In the genomic region with DNA sequence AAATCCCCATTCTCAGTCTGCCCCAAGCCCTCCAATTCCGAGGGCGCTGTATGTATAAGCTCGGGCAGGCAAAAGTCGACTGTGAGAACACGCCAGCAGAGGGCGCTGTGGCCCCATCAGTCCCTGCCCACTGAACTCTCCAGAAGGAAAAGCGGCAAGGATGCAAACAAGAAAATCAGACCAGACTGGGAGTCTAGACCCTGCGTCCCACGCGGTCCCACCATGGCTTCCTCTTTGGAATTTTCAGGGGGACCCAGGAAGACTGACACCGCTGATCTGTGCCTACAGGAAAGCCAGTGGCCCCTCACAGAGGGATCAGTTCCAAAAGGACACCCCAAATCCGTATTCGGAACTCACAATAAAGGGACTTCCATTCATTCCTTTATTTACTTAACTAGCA, we compare ENCODE assay signal across 9 cellular contexts. TPM values are rescaled to one million over a fixed set of nuclear protein-coding genes. Genes with fewer than 3 reads are reported as not detected.
A peak's percentile ranks its signal among the peaks of the same experiment; 100 is the strongest.
DNase-seq lines count a peak whose midpoint lies in the region; ATAC-seq, FAIRE-seq and TF ChIP-seq lines count a peak whose summit lies in the region.
"Had no signal": no experiment of that assay in that cellular context is flagged by ENCODE, and none has a peak within 500 bp of the region (broad histone marks: within the 10 kb centered on the region; RNA-seq: fewer than 3 reads in every experiment).

No MANE protein-coding gene starts in this region.

- H4K20me1 ChIP-seq in SU-DHL-6 (ENCODE audit: low read depth, low read length) = no peaks in the 10 kb centered on the region

- H3K9ac ChIP-seq in SU-DHL-6 (ENCODE audit: low read length) = no peak overlapping the region

- H3K36me3 ChIP-seq in HEK293 (ENCODE audit: control insufficient read depth in 2 of 2, insufficient read depth in 1 of 2, low read length in 2 of 2) = no peaks in the 10 kb centered on the region
- H3K36me3 ChIP-seq in SU-DHL-6 (ENCODE audit: low read length) = no peaks in the 10 kb centered on the region
- no peaks in the 10 kb centered on the region for H3K36me3 ChIP-seq in prostate gland
- no peaks in the 10 kb centered on the region for H3K36me3 ChIP-seq in vagina

- no peaks in the 10 kb centered on the region for H3K79me2 ChIP-seq in SU-DHL-6 (ENCODE audit: insufficient read depth, low read length)

- CTCF ChIA-PET in HEK293 (lab: Yijun Ruan, JAX) = interaction anchor here (0.6 to 3.6 kb wide), 22 partner anchors 9 to 1013 kb away, joined by 3 to 39 read pairs (median 4); no protein-coding TSS in a partner anchor

- H3K4me3 ChIP-seq in HEK293 (ENCODE audit: low read depth, low read length) (no peak overlapping the region), SU-DHL-6 (ENCODE audit: insufficient read depth, low read length, poor library complexity, severe bottlenecking) (no peak overlapping the region), prostate gland (no peak overlapping the region), vagina (no peak overlapping the region)

- FAIRE-seq in G401.6 (lab: Jason Lieb, UNC) = peak; percentile 55

- H3K27me3 Mint-ChIP-seq in activated naive CD8-positive, alpha-beta T cell treated with anti-CD3 and anti-CD28 coated beads, Interleukin-2, amount 50 U/mL, for 24 hours = no peaks in the 10 kb centered on the region

- TF ChIP-seq CTCF in HEK293 (tag by site-specific recombination; IDR thresholded peaks at IDR 0.05) (peak; percentile 77), SU-DHL-6 (IDR thresholded peaks at IDR 0.05; ENCODE audit: insufficient read depth, low read length, poor library complexity, severe bottlenecking) (peak; percentile 84), prostate gland (IDR thresholded peaks at IDR 0.05) (peak; percentile 74 to 90 (median 86)), vagina (IDR thresholded peaks at IDR 0.05) (peak; percentile 77 to 85 (median 84))

- TF ChIP-seq POLR2A in prostate gland (IDR thresholded peaks at IDR 0.05) = no peak
- no peak for TF ChIP-seq POLR2A in vagina (IDR thresholded peaks at IDR 0.05)

- H3K4me3 Mint-ChIP-seq in activated naive CD8-positive, alpha-beta T cell treated with anti-CD3 and anti-CD28 coated beads, Interleukin-2, amount 50 U/mL, for 24 hours = no peak overlapping the region

- no peaks in the 10 kb centered on the region for H3K36me3 Mint-ChIP-seq in activated naive CD8-positive, alpha-beta T cell treated with anti-CD3 and anti-CD28 coated beads, Interleukin-2, amount 50 U/mL, for 24 hours (ENCODE audit: low read depth)

- no peaks in the 10 kb centered on the region for H3K9me3 ChIP-seq in HEK293 (ENCODE audit: control insufficient read depth, insufficient read depth, low read depth, low read length)
- H3K9me3 ChIP-seq in SU-DHL-6 (ENCODE audit: insufficient read depth, low read length) = no peaks in the 10 kb centered on the region
- no peaks in the 10 kb centered on the region for H3K9me3 ChIP-seq in prostate gland
- no peaks in the 10 kb centered on the region for H3K9me3 ChIP-seq in vagina

- no peak overlapping the region for H3K27ac ChIP-seq in HEK293 (ENCODE audit: extremely low read depth, low read depth, low read length)
- H3K27ac ChIP-seq in SU-DHL-6 (ENCODE audit: low read depth, low read length) = no peak overlapping the region
- no peak overlapping the region for H3K27ac ChIP-seq in prostate gland
- no peak overlapping the region for H3K27ac ChIP-seq in vagina

- no peaks in the 10 kb centered on the region for H3K4me1 Mint-ChIP-seq in activated naive CD8-positive, alpha-beta T cell treated with anti-CD3 and anti-CD28 coated beads, Interleukin-2, amount 50 U/mL, for 24 hours

- DNase-seq in NCI-H1105 (lab: John Stamatoyannopoulos, UW) (peak; percentile 15), left cardiac atrium (peak; percentile 82), prostate gland (ENCODE audit: low spot score) (peak; percentile 75), vagina (ENCODE audit: extremely low spot score in 2 of 2) (peak; percentile 85 to 87)
- DNase-seq in activated naive CD8-positive, alpha-beta T cell treated with anti-CD3 and anti-CD28 coated beads, Interleukin-2, amount 50 U/mL, for 24 hours = peak; percentile 80

- no peaks in the 10 kb centered on the region for H3K9me3 Mint-ChIP-seq in activated naive CD8-positive, alpha-beta T cell treated with anti-CD3 and anti-CD28 coated beads, Interleukin-2, amount 50 U/mL, for 24 hours

- H3K4me2 ChIP-seq in SU-DHL-6 (ENCODE audit: low read depth, low read length, poor library complexity, severe bottlenecking) = no peak overlapping the region

- peak; percentile 65 for ATAC-seq in activated naive CD8-positive, alpha-beta T cell treated with anti-CD3 and anti-CD28 coated beads, Interleukin-2, amount 50 U/mL, for 24 hours
- peak; percentile 46 to 50 for ATAC-seq in left cardiac atrium

- intact Hi-C loops in left cardiac atrium (cut with DNase I) (no loop called here), prostate gland (cut with DNase I) (no loop called here), vagina (cut with DNase I) (no loop called here)

- H3K27me3 ChIP-seq in SU-DHL-6 (ENCODE audit: low read length) = no peaks in the 10 kb centered on the region
- H3K27me3 ChIP-seq in prostate gland (replicated peaks; ENCODE audit: insufficient read depth) = no peaks in the 10 kb centered on the region
- no peaks in the 10 kb centered on the region for H3K27me3 ChIP-seq in vagina

- H3K4me1 ChIP-seq in HEK293 (ENCODE audit: control insufficient read depth, insufficient read depth, low read length) (no peaks in the 10 kb centered on the region; the same call in 1 of the 2 replicates), prostate gland (replicated peaks) (no peaks in the 10 kb centered on the region), vagina (peaks cover 19% of the 10 kb centered on the region)

- no peak overlapping the region for H3K27ac Mint-ChIP-seq in activated naive CD8-positive, alpha-beta T cell treated with anti-CD3 and anti-CD28 coated beads, Interleukin-2, amount 50 U/mL, for 24 hours

- POLR2A ChIA-PET in HEK293 (lab: Yijun Ruan, JAX) = interaction anchor here (1.5 kb wide), 1 partner anchor 471 kb away, joined by 3 read pairs; no protein-coding TSS in a partner anchor

- H2AFZ ChIP-seq in SU-DHL-6 (ENCODE audit: low read depth, low read length, severe bottlenecking) = peak overlapping the region; percentile 17

- 15% methylated on average over 13 of the region's 13 CpGs for WGBS in prostate gland

- no peaks in the 10 kb centered on the region for H3F3A ChIP-seq in SU-DHL-6 (ENCODE audit: insufficient read depth)

- H3K9me2 ChIP-seq in SU-DHL-6 (replicated peaks; ENCODE audit: insufficient read depth, low read length) = no peaks in the 10 kb centered on the region

TF ChIP-seq in HEK293, 187 proteins besides CTCF, POLR2A, EP300 and RAD21 (continues in another document):
- TF ChIP-seq GLI4 (tag by site-specific recombination; IDR thresholded peaks at IDR 0.05) (no peak), RBAK (tag by site-specific recombination; IDR thresholded peaks at IDR 0.05) (no peak), ZNF544 (tag by site-specific recombination; IDR thresholded peaks at IDR 0.05) (no peak), ZNF677 (tag by site-specific recombination; IDR thresholded peaks at IDR 0.05) (peak; percentile 97), GFI1B (tag by site-specific recombination; IDR thresholded peaks at IDR 0.05) (no peak), ZBTB1 (tag by site-specific recombination; IDR thresholded peaks at IDR 0.05) (no peak), ZNF239 (tag by site-specific recombination; IDR thresholded peaks at IDR 0.05) (no peak), WT1 (tag by site-specific recombination; IDR thresholded peaks at IDR 0.05) (no peak), ZNF2 (tag by site-specific recombination; IDR thresholded peaks at IDR 0.05) (peak; percentile 60; the same call in 1 of the 2 replicates), SP2 (tag by site-specific recombination; IDR thresholded peaks at IDR 0.05) (no peak), ZNF324 (tag by site-specific recombination; IDR thresholded peaks at IDR 0.05) (no peak)
- TF ChIP-seq, protein P1, sequence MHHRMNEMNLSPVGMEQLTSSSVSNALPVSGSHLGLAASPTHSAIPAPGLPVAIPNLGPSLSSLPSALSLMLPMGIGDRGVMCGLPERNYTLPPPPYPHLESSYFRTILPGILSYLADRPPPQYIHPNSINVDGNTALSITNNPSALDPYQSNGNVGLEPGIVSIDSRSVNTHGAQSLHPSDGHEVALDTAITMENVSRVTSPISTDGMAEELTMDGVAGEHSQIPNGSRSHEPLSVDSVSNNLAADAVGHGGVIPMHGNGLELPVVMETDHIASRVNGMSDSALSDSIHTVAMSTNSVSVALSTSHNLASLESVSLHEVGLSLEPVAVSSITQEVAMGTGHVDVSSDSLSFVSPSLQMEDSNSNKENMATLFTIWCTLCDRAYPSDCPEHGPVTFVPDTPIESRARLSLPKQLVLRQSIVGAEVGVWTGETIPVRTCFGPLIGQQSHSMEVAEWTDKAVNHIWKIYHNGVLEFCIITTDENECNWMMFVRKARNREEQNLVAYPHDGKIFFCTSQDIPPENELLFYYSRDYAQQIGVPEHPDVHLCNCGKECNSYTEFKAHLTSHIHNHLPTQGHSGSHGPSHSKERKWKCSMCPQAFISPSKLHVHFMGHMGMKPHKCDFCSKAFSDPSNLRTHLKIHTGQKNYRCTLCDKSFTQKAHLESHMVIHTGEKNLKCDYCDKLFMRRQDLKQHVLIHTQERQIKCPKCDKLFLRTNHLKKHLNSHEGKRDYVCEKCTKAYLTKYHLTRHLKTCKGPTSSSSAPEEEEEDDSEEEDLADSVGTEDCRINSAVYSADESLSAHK (tag by site-specific recombination; IDR thresholded peaks at IDR 0.05) = no peak

RNA-seq across cellular contexts. Expression of a gene that starts 19.5 kb away (rescaled TPM):
- total RNA-seq in left cardiac atrium (not detected), prostate gland (1 to 10 TPM in 1 of 2 donors, not detected in 1; 3.0 TPM), vagina (not detected)
- total RNA-seq: glomerular endothelial cell had no signal

RNA-seq across cellular contexts. Expression of a gene that starts 35.6 kb away (rescaled TPM):
- total RNA-seq in left cardiac atrium (not detected), prostate gland (not detected), vagina (not detected)
- total RNA-seq: glomerular endothelial cell had no signal

Comparison
In these comparisons a context has a peak if more than half of its experiments do, and no peak if none do; other contexts are left out.
1. DNase-seq: peak in every context shown above with its lines; median percentile 86 in vagina; 82 in left cardiac atrium; 80 in activated naive CD8-positive, alpha-beta T cell treated with anti-CD3 and anti-CD28 coated beads, Interleukin-2, amount 50 U/mL, for 24 hours; 75 in prostate gland; 15 in NCI-H1105.